ENCODE assay signal across 17 cellular contexts in genomic region chr2:85733121-85733960, GRCh38. TPM values are rescaled to one million over a fixed set of nuclear protein-coding genes. Genes with fewer than 3 reads are reported as not detected.
A peak's percentile ranks its signal among the peaks of the same experiment; 100 is the strongest.
DNase-seq lines count a peak whose midpoint lies in the region; ATAC-seq and TF ChIP-seq lines count a peak whose summit lies in the region.
"Had no signal": no experiment of that assay in that cellular context is flagged by ENCODE, and none has a peak within 500 bp of the region (broad histone marks: within the 10 kb centered on the region; RNA-seq: fewer than 3 reads in every experiment).

No MANE protein-coding gene starts in this region.

- no peaks in the 10 kb centered on the region for H3K36me3 ChIP-seq in CD4-positive, alpha-beta memory T cell (ENCODE audit: insufficient read depth, low read length)
- H3K36me3 ChIP-seq in ovary = no peaks in the 10 kb centered on the region

- peaks cover 9% of the 10 kb centered on the region for H3K27me3 Mint-ChIP-seq in neural crest cell (ENCODE audit: low read depth)
- peaks cover 12 to 14% of the 10 kb centered on the region in 2 donors for H3K27me3 Mint-ChIP-seq in CD4-positive, alpha-beta memory T cell

- H3K9me3 ChIP-seq in CD4-positive, alpha-beta memory T cell (ENCODE audit: control insufficient read depth in 1 of 2, low read length in 2 of 2) = no peaks in the 10 kb centered on the region
- H3K9me3 ChIP-seq in ovary = no peaks in the 10 kb centered on the region

- H3K27ac Mint-ChIP-seq in neural crest cell (ENCODE audit: unreplicated experiment) = peak overlapping the region; percentile 57
- no peak overlapping the region for H3K27ac Mint-ChIP-seq in CD4-positive, alpha-beta memory T cell
- H3K27ac Mint-ChIP-seq: natural killer cell; T-helper 2 cell treated with Interferon-gamma antibody and Interleukin-4, amounts not matched to agents 5 μg/mL and 100 μg/mL, for 36 hours had no signal

- H3K27ac ChIP-seq in angular gyrus (ENCODE audit: low read depth, low read length) (peak overlapping the region; percentile 62), ovary (no peak overlapping the region)
- H3K27ac ChIP-seq in CD4-positive, alpha-beta memory T cell (ENCODE audit: low read depth, low read length) = no peak overlapping the region

- peaks cover 29% of the 10 kb centered on the region for H3K4me1 Mint-ChIP-seq in neural crest cell
- H3K4me1 Mint-ChIP-seq in CD4-positive, alpha-beta memory T cell = peaks cover 0 to 5% (median 2%) of the 10 kb centered on the region in 4 donors

- no peaks in the 10 kb centered on the region for H3K36me3 Mint-ChIP-seq in neural crest cell (ENCODE audit: low read depth)
- H3K36me3 Mint-ChIP-seq in CD4-positive, alpha-beta memory T cell = no peaks in the 10 kb centered on the region
- H3K36me3 Mint-ChIP-seq: natural killer cell had no signal

- no peak for TF ChIP-seq CTCF in AG10803 (conservative IDR thresholded peaks at IDR 0.05; ENCODE audit: low read length)
- TF ChIP-seq CTCF in neural crest cell (conservative IDR thresholded peaks at IDR 0.05) = no peak
- no peak for TF ChIP-seq CTCF in ovary (IDR thresholded peaks at IDR 0.05)

- no peak overlapping the region for H3K4me3 ChIP-seq in AG10803 (ENCODE audit: low read length)
- H3K4me3 ChIP-seq in CD4-positive, alpha-beta memory T cell (ENCODE audit: low read length in 2 of 2) = no peak overlapping the region
- no peak overlapping the region for H3K4me3 ChIP-seq in ovary

- H3K4me3 Mint-ChIP-seq in neural crest cell = no peak overlapping the region
- no peak overlapping the region for H3K4me3 Mint-ChIP-seq in CD4-positive, alpha-beta memory T cell
- H3K4me3 Mint-ChIP-seq: natural killer cell; T-helper 2 cell treated with Interferon-gamma antibody and Interleukin-4, amounts not matched to agents 5 μg/mL and 100 μg/mL, for 36 hours had no signal

- no peak for TF ChIP-seq EP300 in ovary (IDR thresholded peaks at IDR 0.05)

- TF ChIP-seq POLR2A in ovary (IDR thresholded peaks at IDR 0.05) = no peak

- peaks cover 5% of the 10 kb centered on the region for H3K4me1 ChIP-seq in CD4-positive, alpha-beta memory T cell (ENCODE audit: insufficient read depth, low read length)
- H3K4me1 ChIP-seq in ovary (ENCODE audit: insufficient read depth) = peaks cover 2% of the 10 kb centered on the region

- DNase-seq in AG10803 (ENCODE audit: low read depth) (peak; percentile 45), GDM1 (lab: John Stamatoyannopoulos, UW) (peak; percentile 7), neural crest cell (ENCODE audit: low read depth, low spot score) (no peak), putamen (ENCODE audit: low spot score) (no peak), ovary (no peak)
- DNase-seq in CD4-positive, alpha-beta memory T cell = no peak
- DNase-seq: AML-193; amniotic stem cell; Calu3; mammary epithelial cell; natural killer cell; NCI-H2081 treated with DMSO at 0.1 percent for 48 hours; NK-92 treated with Interleukin-12 subunit alpha and Interleukin-12 subunit beta, amount 100 ng/mL, for 24 hours had no signal

- intact Hi-C loops in CD4-positive, alpha-beta memory T cell (cut with micrococcal nuclease) = no loop called here
- intact Hi-C loops in ovary (cut with DNase I) = loop anchor here in 2 of 4 donors (5.0 to 10.0 kb wide), 3 partner anchors 64 to 351 kb away; no protein-coding TSS in a partner anchor

- peaks cover 10% of the 10 kb centered on the region for H3K27me3 ChIP-seq in CD4-positive, alpha-beta memory T cell (ENCODE audit: insufficient read depth, low read length)
- no peaks in the 10 kb centered on the region for H3K27me3 ChIP-seq in ovary

- no peaks in the 10 kb centered on the region for H3K9me3 Mint-ChIP-seq in neural crest cell
- no peaks in the 10 kb centered on the region for H3K9me3 Mint-ChIP-seq in CD4-positive, alpha-beta memory T cell
- H3K9me3 Mint-ChIP-seq: natural killer cell; T-helper 2 cell treated with Interferon-gamma antibody and Interleukin-4, amounts not matched to agents 5 μg/mL and 100 μg/mL, for 36 hours had no signal

- ATAC-seq in HG03460 (IDR thresholded peaks at IDR 0.05; ENCODE audit: unreplicated experiment) = no peak
- ATAC-seq: natural killer cell had no signal

- 94 to 97% (median 95%) methylated on average over 18 of the region's 18 CpGs for WGBS in ovary, 3 donors

- CTCF ChIA-PET in CD4-positive, alpha-beta memory T cell (lab: Charles Lee; ENCODE audit: partially characterized antibody) = interaction anchor here (1.2 to 3.1 kb wide), 4 partner anchors 8 to 313 kb away, joined by 3 to 12 read pairs (median 5); no protein-coding TSS in a partner anchor

- POLR2A ChIA-PET in CD4-positive, alpha-beta memory T cell (lab: Charles Lee; ENCODE audit: partially characterized antibody) = no interaction called here

RNA-seq across cellular contexts. Expression of gene ATOH8, which starts 20.4 kb away (rescaled TPM):
- 6.9 and 7.7 TPM in 2 replicates for total RNA-seq in neural crest cell
- total RNA-seq in CD4-positive, alpha-beta memory T cell = not detected
- polyA plus RNA-seq in CD4-positive, alpha-beta memory T cell = not detected
- 10 to 100 TPM; 10.7 to 37.7 (median 29.6) TPM for total RNA-seq in ovary
- polyA plus RNA-seq in ovary = 10 to 100 TPM in 1 of 2 donors, 1 to 10 TPM in 1; 9.4 to 37.3 TPM
- total RNA-seq: mammary epithelial cell had no signal
- polyA plus RNA-seq: mammary epithelial cell had no signal

RNA-seq across cellular contexts. Expression of gene GNLY, which starts 39.2 kb away (rescaled TPM):
- not detected in 2 replicates for total RNA-seq in neural crest cell
- total RNA-seq in CD4-positive, alpha-beta memory T cell = 10 to 100 TPM; 17.2 to 20.0 TPM
- polyA plus RNA-seq in CD4-positive, alpha-beta memory T cell = 10 to 100 TPM; 22.3 to 32.2 TPM
- total RNA-seq in ovary = 1 to 10 TPM in 5 of 7 donors, under 1 TPM in 2; 0.46 to 5.1 (median 1.1) TPM
- 10 to 100 TPM in 1 of 2 donors, under 1 TPM in 1; 0.67 to 10.8 TPM for polyA plus RNA-seq in ovary
- total RNA-seq: Calu3, mammary epithelial cell, pulmonary artery endothelial cell had no signal
- polyA plus RNA-seq: mammary epithelial cell had no signal

Comparison
In these comparisons a context has a peak if more than half of its experiments do, and no peak if none do; other contexts are left out.
1. DNase-seq: peak in AG10803 (single experiment) and GDM1 (single experiment); none in neural crest cell (single experiment), CD4-positive, alpha-beta memory T cell (0 of 5), putamen (single experiment) and ovary (0 of 5).